ENCODE assay signal across 22 cellular contexts in genomic region chr14:87443787-87444186, GRCh38.
"Had no signal": no experiment of that assay in that cellular context is flagged by ENCODE, and none has a peak within 500 bp of the region (broad histone marks: within the 10 kb centered on the region; RNA-seq: fewer than 3 reads in every experiment).

No MANE protein-coding gene starts in this region.

- H3K27me3 ChIP-seq: body of pancreas, testis, uterus had no signal

- H3K4me3 ChIP-seq: body of pancreas, prostate gland, testis, uterus had no signal

- DNase-seq: activated CD4-positive, alpha-beta T cell treated with anti-CD3 and anti-CD28 coated beads, Interleukin-2, amount 10 ng/mL, durations not matched to agents 7 days and 5 days; activated CD8-positive, alpha-beta memory T cell treated with anti-CD3 and anti-CD28 coated beads, Interleukin-2, amount 10 ng/mL, durations not matched to agents 7 days and 5 days; activated CD8-positive, alpha-beta T cell treated with anti-CD3 and anti-CD28 coated beads for 36 hours; activated gamma-delta T cell; activated naive CD4-positive, alpha-beta T cell treated with anti-CD3 and anti-CD28 coated beads, Interleukin-2, amount 50 U/mL, for 16 hours; activated naive CD8-positive, alpha-beta T cell treated with anti-CD3 and anti-CD28 coated beads, Interleukin-2, amount 50 U/mL, for 24 hours; body of pancreas; central memory CD4-positive, alpha-beta T cell; dermis blood vessel endothelial cell; effector CD8-positive, alpha-beta T cell; right cardiac atrium; small intestine; stimulated activated CD8-positive, alpha-beta memory T cell treated with anti-CD3 and anti-CD28 coated beads, Interleukin-4, amount 100 ng/mL, for 48 hours; stimulated activated naive B cell treated with anti-CD40 and anti-IgM and Interleukin-4, amounts not matched to agents 10 μg/mL and 1 μg/mL and 100 μg/mL, for 72 hours; testis; trophoblast cell; uterus had no signal

- H3K4me1 ChIP-seq: body of pancreas, prostate gland, testis, uterus had no signal

- H3K9me3 ChIP-seq: body of pancreas, prostate gland, testis, uterus had no signal

- ATAC-seq: activated CD4-positive, CD25-positive, alpha-beta regulatory T cell treated with anti-CD3 and anti-CD28 coated beads, Interleukin-2, amount 50 U/mL, for 24 hours; activated CD8-positive, alpha-beta memory T cell treated with anti-CD3 and anti-CD28 coated beads, Interleukin-2, amount 10 ng/mL, durations not matched to agents 7 days and 5 days; activated CD8-positive, alpha-beta T cell treated with anti-CD3 and anti-CD28 coated beads for 36 hours; activated naive CD8-positive, alpha-beta T cell treated with anti-CD3 and anti-CD28 coated beads, Interleukin-2, amount 50 U/mL, for 24 hours; body of pancreas; left lobe of liver; natural killer cell treated with Interleukin-12 subunit alpha and Interleukin-12 subunit beta and Interleukin-15 and Interleukin-18, amount 100 ng/mL, for 72 hours; stimulated activated naive B cell treated with anti-CD40 and anti-IgM and Interleukin-4, amounts not matched to agents 10 μg/mL and 1 μg/mL and 100 μg/mL, for 72 hours had no signal

- H3K27ac ChIP-seq: body of pancreas, prostate gland, testis, uterus, VCaP had no signal

- H3K36me3 ChIP-seq: prostate gland, uterus had no signal
